In the genomic region with DNA sequence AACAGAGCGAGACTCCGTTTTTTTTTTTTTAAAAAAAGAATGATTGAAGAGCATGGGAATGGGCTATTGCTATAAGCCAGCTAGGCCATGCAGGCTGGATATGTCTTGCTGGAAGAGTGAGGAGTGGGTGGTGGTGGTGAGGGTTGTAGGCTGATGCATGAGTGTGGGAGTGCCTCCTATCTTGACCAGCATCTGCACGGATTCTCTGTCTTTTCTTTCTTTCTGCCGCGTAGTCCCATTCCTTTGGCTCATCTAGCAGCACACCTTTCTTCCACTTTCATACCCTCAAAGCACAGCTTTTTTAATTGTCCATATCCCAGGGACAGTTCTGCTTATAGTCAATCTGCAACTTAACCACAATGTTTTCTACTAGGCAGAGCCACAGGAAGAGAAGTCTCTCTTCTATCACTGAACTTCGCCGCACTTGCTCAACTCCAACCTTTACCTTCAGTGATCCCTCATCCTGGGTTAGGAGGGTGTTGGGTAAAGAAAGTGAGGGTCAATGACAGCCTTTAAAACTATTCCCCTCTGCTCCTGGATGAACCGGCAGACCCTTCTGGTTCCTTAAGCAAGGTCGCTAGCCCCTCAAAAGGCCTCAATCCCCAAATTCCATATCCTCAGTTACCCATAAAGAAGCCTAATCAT, we compare ENCODE assay signal across 18 cellular contexts. TPM values are rescaled to one million over a fixed set of nuclear protein-coding genes. Genes with fewer than 3 reads are reported as not detected.
DNase-seq lines count a peak whose midpoint lies in the region; ATAC-seq, FAIRE-seq and TF ChIP-seq lines count a peak whose summit lies in the region.
"Had no signal": no experiment of that assay in that cellular context is flagged by ENCODE, and none has a peak within 500 bp of the region (broad histone marks: within the 10 kb centered on the region; RNA-seq: fewer than 3 reads in every experiment).

No MANE protein-coding gene starts in this region.

- no peak overlapping the region for H2AFZ ChIP-seq in K562 (ENCODE audit: low read depth, low read length)

- BruUV-seq in K562 (replicated peaks; lab: Mats Ljungman, UMichigan) = no TSS peak

- ATAC-seq in GM18907 (IDR thresholded peaks at IDR 0.05; ENCODE audit: unreplicated experiment) = peak; percentile 16
- peak; percentile 16 for ATAC-seq in HG03342 (IDR thresholded peaks at IDR 0.05; ENCODE audit: unreplicated experiment)
- peak; percentile 72 for ATAC-seq in K562
- no peak for ATAC-seq in thoracic aorta (ENCODE audit: insufficient number of reproducible peaks, low FRiP score, low read depth)
- no peak for ATAC-seq in GM19397 (IDR thresholded peaks at IDR 0.05; ENCODE audit: unreplicated experiment)
- ATAC-seq: Panc1 had no signal

- POLR2A ChIA-PET in K562 (lab: Yijun Ruan, JAX) = interaction anchor here (0.8 to 1.2 kb wide), 4 partner anchors 10 to 32 kb away, joined by 3 to 4 read pairs (median 4); a partner anchor contains a TSS

- H3K79me2 ChIP-seq in K562 (ENCODE audit: control insufficient read depth, insufficient read depth, low read length) = 0 out of 3 replicates have a peak, but pooled peaks cover 3% of the 10 kb centered on the region

- TF ChIP-seq EP300 in K562 (IDR thresholded peaks at IDR 0.05; ENCODE audit: low read length) = no peak

- no peaks in the 10 kb centered on the region for H3K9me3 ChIP-seq in K562 (replicated peaks; ENCODE audit: control insufficient read depth, insufficient read depth, low read depth, low read length)
- H3K9me3 ChIP-seq in thoracic aorta = no peaks in the 10 kb centered on the region
- no peaks in the 10 kb centered on the region for H3K9me3 ChIP-seq in HAP-1
- H3K9me3 ChIP-seq: Caco-2 had no signal

- DNase-seq in K562 (ENCODE audit: extremely low read depth in 1 of 4, low spot score in 3 of 4) (peak; percentile 23 to 57 (median 44)), thoracic aorta (ENCODE audit: low spot score) (no peak), HAP-1 (ENCODE audit: low spot score in 2 of 2) (no peak)
- DNase-seq in activated CD4-positive, alpha-beta T cell treated with anti-CD3 and anti-CD28 coated beads for 4 hours = no peak
- DNase-seq: Caco-2; CD4-positive, CD25-positive, alpha-beta regulatory T cell; DMS153; H9; NCI-H1436 treated with DMSO at 0.1 percent for 48 hours; NCI-H2029 treated with DMSO at 0.1 percent for 48 hours; NCI-H510A treated with DMSO at 0.1 percent for 48 hours; NCI-H82 had no signal

- H3K9ac ChIP-seq in K562 (ENCODE audit: insufficient read depth in 1 of 2, low read depth in 2 of 2, low read length in 2 of 2) = no peak overlapping the region
- H3K9ac ChIP-seq: KMS-11 had no signal

- no peaks in the 10 kb centered on the region for H4K20me1 ChIP-seq in K562 (replicated peaks; ENCODE audit: control insufficient read depth, insufficient read depth, low read length)

- H3K9me1 ChIP-seq in K562 (ENCODE audit: control insufficient read depth, insufficient read depth, low read length) = no peaks in the 10 kb centered on the region

- no peak for TF ChIP-seq POLR2A in K562 (conservative IDR thresholded peaks at IDR 0.05)

- intact Hi-C loops in K562 (cut with micrococcal nuclease) = no loop called here

- H3K4me2 ChIP-seq in K562 (ENCODE audit: insufficient read depth, low read length) = no peak overlapping the region
- H3K4me2 ChIP-seq: KMS-11 had no signal

- FAIRE-seq in K562 (lab: Jason Lieb, UNC) = no peak

- TF ChIP-seq RAD21 in K562 (CRISPR knock-in tag; conservative IDR thresholded peaks at IDR 0.05 in 1 of 2, IDR thresholded peaks at IDR 0.05 in 1 of 2) = no peak

- H3K27ac ChIP-seq in K562 (ENCODE audit: extremely low read depth, low read depth, low read length) (no peak overlapping the region), thoracic aorta (peak overlapping the region; percentile 39 to 64)
- H3K27ac ChIP-seq: KMS-11 had no signal

- H3K4me3 ChIP-seq in K562 (no peak overlapping the region), thoracic aorta (no peak overlapping the region), HAP-1 (no peak overlapping the region)

- H3K4me1 ChIP-seq in K562 (replicated peaks in 1 of 2; ENCODE audit: control insufficient read depth in 2 of 2, insufficient read depth in 2 of 2, low read length in 2 of 2) (peaks cover 4 to 5% of the 10 kb centered on the region in 2 experiments; a peak in 3 of 5 replicates), thoracic aorta (ENCODE audit: control insufficient read depth in 1 of 2, low read depth in 2 of 2) (peaks cover 0 to 16% of the 10 kb centered on the region in 2 donors), HAP-1 (no peaks in the 10 kb centered on the region)
- H3K4me1 ChIP-seq: Caco-2 had no signal

- no peaks in the 10 kb centered on the region for H3K27me3 ChIP-seq in K562 (ENCODE audit: control insufficient read depth in 2 of 2, insufficient read depth in 2 of 2, low read length in 2 of 2)
- H3K27me3 ChIP-seq in thoracic aorta (replicated peaks; ENCODE audit: insufficient read depth) = no peaks in the 10 kb centered on the region
- no peaks in the 10 kb centered on the region for H3K27me3 ChIP-seq in HAP-1 (ENCODE audit: low read depth)

- WGBS in K562 (ENCODE audit: insufficient coverage, low coverage, missing lambda C conversion rate) = 53% methylated on average over 9 of the region's 9 CpGs

- TF ChIP-seq CTCF in K562 (IDR thresholded peaks at IDR 0.05 in 2 of 3, conservative IDR thresholded peaks at IDR 0.05 in 1 of 3; ENCODE audit: insufficient read depth in 2 of 3, low read depth in 1 of 3, low read length in 3 of 3) = no peak
- no peak for TF ChIP-seq CTCF in thoracic aorta (IDR thresholded peaks at IDR 0.05)

- CTCF ChIA-PET in K562 (lab: Yijun Ruan, JAX; ENCODE audit: low intra/inter-chr PET ratio) = no interaction called here

- no peaks in the 10 kb centered on the region for H3K36me3 ChIP-seq in K562 (ENCODE audit: control insufficient read depth, insufficient read depth, low read length)
- no peaks in the 10 kb centered on the region for H3K36me3 ChIP-seq in thoracic aorta
- H3K36me3 ChIP-seq in HAP-1 (replicated peaks) = no peaks in the 10 kb centered on the region

- in situ Hi-C loops in K562 (cut with MboI) = no loop called here
- in situ Hi-C loops in HAP-1 (cut with MboI; ENCODE audit: low sequenced_read_pairs) = no loop called here

RNA-seq across cellular contexts. Expression of a gene that starts 15.2 kb away (rescaled TPM):
- total RNA-seq in K562 (2011; cell fraction: chromatin; rRNA removed; ENCODE audit: low replicate concordance) = 1.3 and 2.1 TPM in 2 replicates
- total RNA-seq in K562 (2011; cell fraction: nucleolus; rRNA removed) = 0.39 and 0.83 TPM in 2 replicates
- 1.1 and 2.1 TPM in 2 replicates for total RNA-seq in K562 (2011; cell fraction: nucleoplasm; rRNA removed)
- 0.24 and 0.86 TPM in 2 replicates for total RNA-seq in K562 (2014; rRNA removed)
- 0.29 and 0.32 TPM in 2 replicates for total RNA-seq in K562 (2014; rRNA removed; fragmentation: Illumina TruSeq; extraction: Trizol)
- total RNA-seq in K562 (2015; rRNA removed; fragmentation: Illumina TruSeq; extraction: Trizol) = 0.11 and 0.14 TPM in 2 replicates
- total RNA-seq in K562 (2021) = 0.20 and 0.22 TPM in 2 replicates
- polyA plus RNA-seq in K562 (2011; rRNA removed) = 0.21 and 0.54 TPM in 2 replicates
- polyA plus RNA-seq in K562 (2011; cell fraction: cytosol; rRNA removed) = 0.12 and 0.13 TPM in 2 replicates
- polyA plus RNA-seq in K562 (2011; cell fraction: nucleus; rRNA removed) = 0.34 and 0.38 TPM in 2 replicates
- polyA plus RNA-seq in K562 (2012) = 0.12 and 0.65 TPM in 2 replicates
- polyA plus RNA-seq in K562 (2014; fragmentation: Illumina TruSeq; extraction: Trizol) = 0.25 and 0.26 TPM in 2 replicates
- polyA plus RNA-seq in K562 (2014; fragmentation: Nextera tagmentation; extraction: Ambion mirVana) = under 1 TPM; 0.21 to 0.39 TPM
- polyA plus RNA-seq in K562 (2014; rRNA removed) = 0.08 and 0.11 TPM in 2 replicates
- polyA minus RNA-seq in K562 (2011; rRNA and poly(A)+ RNA removed) = 0.24 and 0.28 TPM in 2 replicates
- not detected in 2 replicates for polyA minus RNA-seq in K562 (2011; cell fraction: cytosol; rRNA and poly(A)+ RNA removed)
- 0.22 and 0.27 TPM in 2 replicates for polyA minus RNA-seq in K562 (2011; cell fraction: nucleus; rRNA and poly(A)+ RNA removed)
- under 1 TPM in 1 of 2 donors, not detected in 1; 0.54 TPM for total RNA-seq in thoracic aorta
- total RNA-seq: Right ventricle myocardium inferior had no signal
- polyA plus RNA-seq: CD4-positive, CD25-positive, alpha-beta regulatory T cell had no signal

RNA-seq across cellular contexts. Expression of a gene that starts 37.8 kb away (rescaled TPM):
- 162 and 343 TPM in 2 replicates for total RNA-seq in K562 (2011; cell fraction: chromatin; rRNA removed; ENCODE audit: low replicate concordance)
- total RNA-seq in K562 (2011; cell fraction: nucleolus; rRNA removed) = 39.9 and 60.4 TPM in 2 replicates
- total RNA-seq in K562 (2011; cell fraction: nucleoplasm; rRNA removed) = 128 and 216 TPM in 2 replicates
- total RNA-seq in K562 (2014; rRNA removed) (46.2 and 46.3 TPM in 2 replicates), K562 (2014; rRNA removed; fragmentation: Illumina TruSeq; extraction: Trizol) (61.9 and 73.9 TPM in 2 replicates), K562 (2015; rRNA removed; fragmentation: Illumina TruSeq; extraction: Trizol) (56.4 and 57.8 TPM in 2 replicates), K562 (2021) (40.6 and 42.8 TPM in 2 replicates), thoracic aorta (10 to 100 TPM; 47.2 to 76.7 TPM)
- polyA plus RNA-seq in K562 (2011; rRNA removed) (91.6 and 102 TPM in 2 replicates), K562 (2014; fragmentation: Illumina TruSeq; extraction: Trizol) (54.3 and 59.1 TPM in 2 replicates), K562 (2014; fragmentation: Nextera tagmentation; extraction: Ambion mirVana) (10 to 100 TPM; 19.1 to 24.5 TPM), K562 (2014; rRNA removed) (41.1 and 45.6 TPM in 2 replicates)
- 31.7 and 76.1 TPM in 2 replicates for polyA plus RNA-seq in K562 (2011; cell fraction: cytosol; rRNA removed)
- polyA plus RNA-seq in K562 (2011; cell fraction: nucleus; rRNA removed) = 48.5 and 76.7 TPM in 2 replicates
- polyA plus RNA-seq in K562 (2012) = 38.9 and 42.2 TPM in 2 replicates
- polyA minus RNA-seq in K562 (2011; rRNA and poly(A)+ RNA removed) = 217 and 260 TPM in 2 replicates
- 41.2 and 59.6 TPM in 2 replicates for polyA minus RNA-seq in K562 (2011; cell fraction: cytosol; rRNA and poly(A)+ RNA removed)
- polyA minus RNA-seq in K562 (2011; cell fraction: nucleus; rRNA and poly(A)+ RNA removed) = 79.4 and 146 TPM in 2 replicates

RNA-seq across cellular contexts. Expression of a gene that starts 38.2 kb away (rescaled TPM):
- total RNA-seq in K562 (2011; cell fraction: chromatin; rRNA removed; ENCODE audit: low replicate concordance) = 10.2 and 19.5 TPM in 2 replicates
- total RNA-seq in K562 (2011; cell fraction: nucleolus; rRNA removed) = 17.8 and 19.7 TPM in 2 replicates
- 19.3 and 32.5 TPM in 2 replicates for total RNA-seq in K562 (2011; cell fraction: nucleoplasm; rRNA removed)
- total RNA-seq in K562 (2014; rRNA removed) (102 and 122 TPM in 2 replicates), K562 (2014; rRNA removed; fragmentation: Illumina TruSeq; extraction: Trizol) (168 and 186 TPM in 2 replicates), K562 (2015; rRNA removed; fragmentation: Illumina TruSeq; extraction: Trizol) (134 and 144 TPM in 2 replicates), K562 (2021) (172 and 190 TPM in 2 replicates), thoracic aorta (10 to 100 TPM; 17.6 to 33.8 TPM)
- polyA plus RNA-seq in K562 (2011; rRNA removed) (157 and 179 TPM in 2 replicates), K562 (2014; fragmentation: Illumina TruSeq; extraction: Trizol) (131 and 138 TPM in 2 replicates), K562 (2014; fragmentation: Nextera tagmentation; extraction: Ambion mirVana) (100 to 1,000 TPM in 1 of 2 experiments, 10 to 100 TPM in 1; 70.7 to 154 TPM), K562 (2014; rRNA removed) (106 and 126 TPM in 2 replicates)
- 51.8 and 85.0 TPM in 2 replicates for polyA plus RNA-seq in K562 (2011; cell fraction: cytosol; rRNA removed)
- polyA plus RNA-seq in K562 (2011; cell fraction: nucleus; rRNA removed) = 19.6 and 37.3 TPM in 2 replicates
- 107 and 192 TPM in 2 replicates for polyA plus RNA-seq in K562 (2012)
- 46.7 and 50.5 TPM in 2 replicates for polyA minus RNA-seq in K562 (2011; rRNA and poly(A)+ RNA removed)
- 27.2 and 32.7 TPM in 2 replicates for polyA minus RNA-seq in K562 (2011; cell fraction: cytosol; rRNA and poly(A)+ RNA removed)
- 11.2 and 14.2 TPM in 2 replicates for polyA minus RNA-seq in K562 (2011; cell fraction: nucleus; rRNA and poly(A)+ RNA removed)

Comparison
In these comparisons a context has a peak if more than half of its experiments do, and no peak if none do; other contexts are left out.
1. ATAC-seq: peak in GM18907 (single experiment), HG03342 (single experiment) and K562 (single experiment); none in thoracic aorta (single experiment) and GM19397 (single experiment).
2. DNase-seq: peak in K562 (4 of 4); none in thoracic aorta (single experiment), HAP-1 (0 of 2) and activated CD4-positive, alpha-beta T cell treated with anti-CD3 and anti-CD28 coated beads for 4 hours (0 of 2).